Comparison of ENCODE assay signal across 1 cellular context in the genomic region with DNA sequence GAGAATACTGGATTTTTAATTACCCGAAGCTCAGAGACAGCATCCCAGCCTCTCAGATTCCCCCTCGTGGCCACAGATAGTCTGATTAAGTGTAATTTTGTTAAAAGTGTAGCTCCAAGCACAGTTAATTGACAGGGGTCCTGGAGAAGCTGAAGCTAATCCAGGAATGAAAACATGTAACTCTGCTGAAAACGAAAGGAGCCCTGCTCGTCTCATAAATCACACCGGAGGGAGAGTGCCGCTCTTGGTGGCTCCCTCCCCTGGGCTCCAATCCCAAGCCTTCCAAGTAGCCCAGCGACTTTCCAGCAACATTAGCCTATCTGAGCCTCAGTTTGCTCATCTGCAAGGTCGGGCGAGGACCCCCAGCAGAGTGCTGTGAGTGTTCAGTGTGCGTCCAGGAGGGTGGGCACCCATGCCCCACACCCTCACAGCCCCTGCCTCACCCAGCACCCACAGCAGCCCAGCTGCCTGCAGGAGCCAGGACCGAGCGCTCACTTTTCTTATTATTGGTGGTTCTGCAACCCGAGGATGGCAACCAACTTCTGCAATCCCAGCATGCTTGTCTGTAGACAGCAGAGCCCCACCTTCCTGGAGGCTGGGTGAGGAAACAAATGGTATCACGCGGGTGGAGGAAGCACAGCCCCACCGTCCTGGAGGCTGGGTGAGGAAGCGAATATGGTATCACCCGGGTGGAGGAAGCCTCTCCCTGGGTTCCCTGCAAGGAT.
TF ChIP-seq lines count a peak whose summit lies in the region.

No MANE protein-coding gene starts in this region.

TF ChIP-seq in GM23338, 12 proteins besides CTCF, POLR2A, EP300 and RAD21:
- TF ChIP-seq, protein P1, sequence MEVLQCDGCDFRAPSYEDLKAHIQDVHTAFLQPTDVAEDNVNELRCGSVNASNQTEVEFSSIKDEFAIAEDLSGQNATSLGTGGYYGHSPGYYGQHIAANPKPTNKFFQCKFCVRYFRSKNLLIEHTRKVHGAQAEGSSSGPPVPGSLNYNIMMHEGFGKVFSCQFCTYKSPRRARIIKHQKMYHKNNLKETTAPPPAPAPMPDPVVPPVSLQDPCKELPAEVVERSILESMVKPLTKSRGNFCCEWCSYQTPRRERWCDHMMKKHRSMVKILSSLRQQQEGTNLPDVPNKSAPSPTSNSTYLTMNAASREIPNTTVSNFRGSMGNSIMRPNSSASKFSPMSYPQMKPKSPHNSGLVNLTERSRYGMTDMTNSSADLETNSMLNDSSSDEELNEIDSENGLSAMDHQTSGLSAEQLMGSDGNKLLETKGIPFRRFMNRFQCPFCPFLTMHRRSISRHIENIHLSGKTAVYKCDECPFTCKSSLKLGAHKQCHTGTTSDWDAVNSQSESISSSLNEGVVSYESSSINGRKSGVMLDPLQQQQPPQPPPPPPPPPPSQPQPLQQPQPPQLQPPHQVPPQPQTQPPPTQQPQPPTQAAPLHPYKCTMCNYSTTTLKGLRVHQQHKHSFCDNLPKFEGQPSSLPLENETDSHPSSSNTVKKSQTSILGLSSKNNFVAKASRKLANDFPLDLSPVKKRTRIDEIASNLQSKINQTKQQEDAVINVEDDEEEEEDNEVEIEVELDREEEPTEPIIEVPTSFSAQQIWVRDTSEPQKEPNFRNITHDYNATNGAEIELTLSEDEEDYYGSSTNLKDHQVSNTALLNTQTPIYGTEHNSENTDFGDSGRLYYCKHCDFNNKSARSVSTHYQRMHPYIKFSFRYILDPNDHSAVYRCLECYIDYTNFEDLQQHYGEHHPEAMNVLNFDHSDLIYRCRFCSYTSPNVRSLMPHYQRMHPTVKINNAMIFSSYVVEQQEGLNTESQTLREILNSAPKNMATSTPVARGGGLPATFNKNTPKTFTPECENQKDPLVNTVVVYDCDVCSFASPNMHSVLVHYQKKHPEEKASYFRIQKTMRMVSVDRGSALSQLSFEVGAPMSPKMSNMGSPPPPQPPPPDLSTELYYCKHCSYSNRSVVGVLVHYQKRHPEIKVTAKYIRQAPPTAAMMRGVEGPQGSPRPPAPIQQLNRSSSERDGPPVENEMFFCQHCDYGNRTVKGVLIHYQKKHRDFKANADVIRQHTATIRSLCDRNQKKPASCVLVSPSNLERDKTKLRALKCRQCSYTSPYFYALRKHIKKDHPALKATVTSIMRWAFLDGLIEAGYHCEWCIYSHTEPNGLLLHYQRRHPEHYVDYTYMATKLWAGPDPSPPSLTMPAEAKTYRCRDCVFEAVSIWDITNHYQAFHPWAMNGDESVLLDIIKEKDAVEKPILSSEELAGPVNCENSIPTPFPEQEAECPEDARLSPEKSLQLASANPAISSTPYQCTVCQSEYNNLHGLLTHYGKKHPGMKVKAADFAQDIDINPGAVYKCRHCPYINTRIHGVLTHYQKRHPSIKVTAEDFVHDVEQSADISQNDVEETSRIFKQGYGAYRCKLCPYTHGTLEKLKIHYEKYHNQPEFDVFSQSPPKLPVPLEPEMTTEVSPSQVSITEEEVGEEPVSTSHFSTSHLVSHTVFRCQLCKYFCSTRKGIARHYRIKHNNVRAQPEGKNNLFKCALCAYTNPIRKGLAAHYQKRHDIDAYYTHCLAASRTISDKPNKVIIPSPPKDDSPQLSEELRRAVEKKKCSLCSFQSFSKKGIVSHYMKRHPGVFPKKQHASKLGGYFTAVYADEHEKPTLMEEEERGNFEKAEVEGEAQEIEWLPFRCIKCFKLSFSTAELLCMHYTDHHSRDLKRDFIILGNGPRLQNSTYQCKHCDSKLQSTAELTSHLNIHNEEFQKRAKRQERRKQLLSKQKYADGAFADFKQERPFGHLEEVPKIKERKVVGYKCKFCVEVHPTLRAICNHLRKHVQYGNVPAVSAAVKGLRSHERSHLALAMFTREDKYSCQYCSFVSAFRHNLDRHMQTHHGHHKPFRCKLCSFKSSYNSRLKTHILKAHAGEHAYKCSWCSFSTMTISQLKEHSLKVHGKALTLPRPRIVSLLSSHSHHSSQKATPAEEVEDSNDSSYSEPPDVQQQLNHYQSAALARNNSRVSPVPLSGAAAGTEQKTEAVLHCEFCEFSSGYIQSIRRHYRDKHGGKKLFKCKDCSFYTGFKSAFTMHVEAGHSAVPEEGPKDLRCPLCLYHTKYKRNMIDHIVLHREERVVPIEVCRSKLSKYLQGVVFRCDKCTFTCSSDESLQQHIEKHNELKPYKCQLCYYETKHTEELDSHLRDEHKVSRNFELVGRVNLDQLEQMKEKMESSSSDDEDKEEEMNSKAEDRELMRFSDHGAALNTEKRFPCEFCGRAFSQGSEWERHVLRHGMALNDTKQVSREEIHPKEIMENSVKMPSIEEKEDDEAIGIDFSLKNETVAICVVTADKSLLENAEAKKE (CRISPR knock-in tag; IDR thresholded peaks at IDR 0.05), result no peak
- TF ChIP-seq NANOG (IDR thresholded peaks at IDR 0.05; ENCODE audit: borderline replicate concordance) (no peak), EZH2phosphoT487 (IDR thresholded peaks at IDR 0.05; ENCODE audit: unreplicated experiment) (no peak)
- TF ChIP-seq, protein P2, sequence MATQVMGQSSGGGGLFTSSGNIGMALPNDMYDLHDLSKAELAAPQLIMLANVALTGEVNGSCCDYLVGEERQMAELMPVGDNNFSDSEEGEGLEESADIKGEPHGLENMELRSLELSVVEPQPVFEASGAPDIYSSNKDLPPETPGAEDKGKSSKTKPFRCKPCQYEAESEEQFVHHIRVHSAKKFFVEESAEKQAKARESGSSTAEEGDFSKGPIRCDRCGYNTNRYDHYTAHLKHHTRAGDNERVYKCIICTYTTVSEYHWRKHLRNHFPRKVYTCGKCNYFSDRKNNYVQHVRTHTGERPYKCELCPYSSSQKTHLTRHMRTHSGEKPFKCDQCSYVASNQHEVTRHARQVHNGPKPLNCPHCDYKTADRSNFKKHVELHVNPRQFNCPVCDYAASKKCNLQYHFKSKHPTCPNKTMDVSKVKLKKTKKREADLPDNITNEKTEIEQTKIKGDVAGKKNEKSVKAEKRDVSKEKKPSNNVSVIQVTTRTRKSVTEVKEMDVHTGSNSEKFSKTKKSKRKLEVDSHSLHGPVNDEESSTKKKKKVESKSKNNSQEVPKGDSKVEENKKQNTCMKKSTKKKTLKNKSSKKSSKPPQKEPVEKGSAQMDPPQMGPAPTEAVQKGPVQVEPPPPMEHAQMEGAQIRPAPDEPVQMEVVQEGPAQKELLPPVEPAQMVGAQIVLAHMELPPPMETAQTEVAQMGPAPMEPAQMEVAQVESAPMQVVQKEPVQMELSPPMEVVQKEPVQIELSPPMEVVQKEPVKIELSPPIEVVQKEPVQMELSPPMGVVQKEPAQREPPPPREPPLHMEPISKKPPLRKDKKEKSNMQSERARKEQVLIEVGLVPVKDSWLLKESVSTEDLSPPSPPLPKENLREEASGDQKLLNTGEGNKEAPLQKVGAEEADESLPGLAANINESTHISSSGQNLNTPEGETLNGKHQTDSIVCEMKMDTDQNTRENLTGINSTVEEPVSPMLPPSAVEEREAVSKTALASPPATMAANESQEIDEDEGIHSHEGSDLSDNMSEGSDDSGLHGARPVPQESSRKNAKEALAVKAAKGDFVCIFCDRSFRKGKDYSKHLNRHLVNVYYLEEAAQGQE (IDR thresholded peaks at IDR 0.05; ENCODE audit: unreplicated experiment), result no peak
TF ChIP-seq in GM23338: peak in this region for 0.
